ENCODE assay signal across 1 cellular context in the genomic region with DNA sequence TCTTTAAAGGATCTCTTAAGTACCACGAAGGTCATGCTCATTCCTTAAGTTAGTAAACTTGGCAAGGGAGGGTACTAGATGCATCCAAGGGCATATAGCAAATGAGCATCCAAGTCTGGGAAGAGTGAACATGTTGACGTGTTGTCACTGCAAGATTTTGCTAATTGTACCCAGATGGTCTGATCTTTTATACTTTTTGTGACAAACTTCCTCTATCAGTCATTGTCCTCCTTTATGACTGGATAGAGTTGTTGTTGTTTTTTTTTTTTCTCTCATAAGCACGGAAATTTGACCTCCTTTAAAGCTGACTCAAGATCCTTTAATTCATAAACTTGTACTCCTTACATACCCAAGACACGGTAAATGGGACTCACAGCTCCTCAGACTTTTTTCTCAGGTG.
TF ChIP-seq lines count a peak whose summit lies in the region.

No MANE protein-coding gene starts in this region.

TF ChIP-seq in GM23338, 12 proteins besides CTCF, POLR2A, EP300 and RAD21 (continued from another document):
- TF ChIP-seq, protein P1, sequence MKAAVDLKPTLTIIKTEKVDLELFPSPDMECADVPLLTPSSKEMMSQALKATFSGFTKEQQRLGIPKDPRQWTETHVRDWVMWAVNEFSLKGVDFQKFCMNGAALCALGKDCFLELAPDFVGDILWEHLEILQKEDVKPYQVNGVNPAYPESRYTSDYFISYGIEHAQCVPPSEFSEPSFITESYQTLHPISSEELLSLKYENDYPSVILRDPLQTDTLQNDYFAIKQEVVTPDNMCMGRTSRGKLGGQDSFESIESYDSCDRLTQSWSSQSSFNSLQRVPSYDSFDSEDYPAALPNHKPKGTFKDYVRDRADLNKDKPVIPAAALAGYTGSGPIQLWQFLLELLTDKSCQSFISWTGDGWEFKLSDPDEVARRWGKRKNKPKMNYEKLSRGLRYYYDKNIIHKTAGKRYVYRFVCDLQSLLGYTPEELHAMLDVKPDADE (IDR thresholded peaks at IDR 0.05) = no peak
- TF ChIP-seq, protein P2, sequence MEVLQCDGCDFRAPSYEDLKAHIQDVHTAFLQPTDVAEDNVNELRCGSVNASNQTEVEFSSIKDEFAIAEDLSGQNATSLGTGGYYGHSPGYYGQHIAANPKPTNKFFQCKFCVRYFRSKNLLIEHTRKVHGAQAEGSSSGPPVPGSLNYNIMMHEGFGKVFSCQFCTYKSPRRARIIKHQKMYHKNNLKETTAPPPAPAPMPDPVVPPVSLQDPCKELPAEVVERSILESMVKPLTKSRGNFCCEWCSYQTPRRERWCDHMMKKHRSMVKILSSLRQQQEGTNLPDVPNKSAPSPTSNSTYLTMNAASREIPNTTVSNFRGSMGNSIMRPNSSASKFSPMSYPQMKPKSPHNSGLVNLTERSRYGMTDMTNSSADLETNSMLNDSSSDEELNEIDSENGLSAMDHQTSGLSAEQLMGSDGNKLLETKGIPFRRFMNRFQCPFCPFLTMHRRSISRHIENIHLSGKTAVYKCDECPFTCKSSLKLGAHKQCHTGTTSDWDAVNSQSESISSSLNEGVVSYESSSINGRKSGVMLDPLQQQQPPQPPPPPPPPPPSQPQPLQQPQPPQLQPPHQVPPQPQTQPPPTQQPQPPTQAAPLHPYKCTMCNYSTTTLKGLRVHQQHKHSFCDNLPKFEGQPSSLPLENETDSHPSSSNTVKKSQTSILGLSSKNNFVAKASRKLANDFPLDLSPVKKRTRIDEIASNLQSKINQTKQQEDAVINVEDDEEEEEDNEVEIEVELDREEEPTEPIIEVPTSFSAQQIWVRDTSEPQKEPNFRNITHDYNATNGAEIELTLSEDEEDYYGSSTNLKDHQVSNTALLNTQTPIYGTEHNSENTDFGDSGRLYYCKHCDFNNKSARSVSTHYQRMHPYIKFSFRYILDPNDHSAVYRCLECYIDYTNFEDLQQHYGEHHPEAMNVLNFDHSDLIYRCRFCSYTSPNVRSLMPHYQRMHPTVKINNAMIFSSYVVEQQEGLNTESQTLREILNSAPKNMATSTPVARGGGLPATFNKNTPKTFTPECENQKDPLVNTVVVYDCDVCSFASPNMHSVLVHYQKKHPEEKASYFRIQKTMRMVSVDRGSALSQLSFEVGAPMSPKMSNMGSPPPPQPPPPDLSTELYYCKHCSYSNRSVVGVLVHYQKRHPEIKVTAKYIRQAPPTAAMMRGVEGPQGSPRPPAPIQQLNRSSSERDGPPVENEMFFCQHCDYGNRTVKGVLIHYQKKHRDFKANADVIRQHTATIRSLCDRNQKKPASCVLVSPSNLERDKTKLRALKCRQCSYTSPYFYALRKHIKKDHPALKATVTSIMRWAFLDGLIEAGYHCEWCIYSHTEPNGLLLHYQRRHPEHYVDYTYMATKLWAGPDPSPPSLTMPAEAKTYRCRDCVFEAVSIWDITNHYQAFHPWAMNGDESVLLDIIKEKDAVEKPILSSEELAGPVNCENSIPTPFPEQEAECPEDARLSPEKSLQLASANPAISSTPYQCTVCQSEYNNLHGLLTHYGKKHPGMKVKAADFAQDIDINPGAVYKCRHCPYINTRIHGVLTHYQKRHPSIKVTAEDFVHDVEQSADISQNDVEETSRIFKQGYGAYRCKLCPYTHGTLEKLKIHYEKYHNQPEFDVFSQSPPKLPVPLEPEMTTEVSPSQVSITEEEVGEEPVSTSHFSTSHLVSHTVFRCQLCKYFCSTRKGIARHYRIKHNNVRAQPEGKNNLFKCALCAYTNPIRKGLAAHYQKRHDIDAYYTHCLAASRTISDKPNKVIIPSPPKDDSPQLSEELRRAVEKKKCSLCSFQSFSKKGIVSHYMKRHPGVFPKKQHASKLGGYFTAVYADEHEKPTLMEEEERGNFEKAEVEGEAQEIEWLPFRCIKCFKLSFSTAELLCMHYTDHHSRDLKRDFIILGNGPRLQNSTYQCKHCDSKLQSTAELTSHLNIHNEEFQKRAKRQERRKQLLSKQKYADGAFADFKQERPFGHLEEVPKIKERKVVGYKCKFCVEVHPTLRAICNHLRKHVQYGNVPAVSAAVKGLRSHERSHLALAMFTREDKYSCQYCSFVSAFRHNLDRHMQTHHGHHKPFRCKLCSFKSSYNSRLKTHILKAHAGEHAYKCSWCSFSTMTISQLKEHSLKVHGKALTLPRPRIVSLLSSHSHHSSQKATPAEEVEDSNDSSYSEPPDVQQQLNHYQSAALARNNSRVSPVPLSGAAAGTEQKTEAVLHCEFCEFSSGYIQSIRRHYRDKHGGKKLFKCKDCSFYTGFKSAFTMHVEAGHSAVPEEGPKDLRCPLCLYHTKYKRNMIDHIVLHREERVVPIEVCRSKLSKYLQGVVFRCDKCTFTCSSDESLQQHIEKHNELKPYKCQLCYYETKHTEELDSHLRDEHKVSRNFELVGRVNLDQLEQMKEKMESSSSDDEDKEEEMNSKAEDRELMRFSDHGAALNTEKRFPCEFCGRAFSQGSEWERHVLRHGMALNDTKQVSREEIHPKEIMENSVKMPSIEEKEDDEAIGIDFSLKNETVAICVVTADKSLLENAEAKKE (CRISPR knock-in tag; IDR thresholded peaks at IDR 0.05) = no peak
- TF ChIP-seq JUNB (IDR thresholded peaks at IDR 0.05; ENCODE audit: unreplicated experiment) (no peak), EZH2phosphoT487 (IDR thresholded peaks at IDR 0.05; ENCODE audit: unreplicated experiment) (no peak)
